Comparison of ENCODE assay signal across 28 cellular contexts in the genomic region with DNA sequence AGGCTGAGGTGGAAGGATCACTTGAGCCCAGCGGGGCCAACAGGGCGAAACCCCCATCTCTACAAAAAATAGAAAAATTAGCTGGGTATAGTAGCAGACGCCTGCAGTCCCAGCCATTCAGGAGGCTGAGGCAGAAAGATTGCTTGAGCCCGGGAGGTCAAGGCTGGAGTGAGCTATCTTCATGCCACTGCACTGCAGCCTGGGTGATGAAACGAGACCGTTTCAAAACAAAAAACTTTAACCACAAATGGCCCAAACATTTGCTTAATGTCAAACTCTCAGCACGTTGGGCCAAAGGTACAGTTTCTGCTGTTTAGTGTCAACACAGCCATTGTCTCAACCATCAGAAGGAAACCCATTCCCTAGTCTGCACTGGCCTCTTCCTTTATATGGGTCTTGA.
"Had no signal": no experiment of that assay in that cellular context is flagged by ENCODE, and none has a peak within 500 bp of the region (broad histone marks: within the 10 kb centered on the region; RNA-seq: fewer than 3 reads in every experiment).

No MANE protein-coding gene starts in this region.

- H3K27me3 ChIP-seq: adrenal gland, ascending aorta, breast epithelium, cardiac muscle cell, colonic mucosa, gastrocnemius medialis, heart left ventricle had no signal

- H3K4me3 ChIP-seq: adrenal gland, ascending aorta, breast epithelium, cardiac muscle cell, colonic mucosa, gastrocnemius medialis, heart left ventricle had no signal

- H3K27ac ChIP-seq: adrenal gland, ascending aorta, breast epithelium, cardiac muscle cell, colonic mucosa, foreskin keratinocyte, gastrocnemius medialis, heart left ventricle had no signal

- DNase-seq: activated CD4-positive, alpha-beta memory T cell treated with anti-CD3 and anti-CD28 coated beads for 36 hours; activated CD4-positive, alpha-beta T cell treated with anti-CD3 and anti-CD28 coated beads for 36 hours; activated CD4-positive, alpha-beta T cell treated with anti-CD3 and anti-CD28 coated beads, Interleukin-2, amount 10 ng/mL, durations not matched to agents 24 days and 14 days; activated CD4-positive, CD25-positive, alpha-beta regulatory T cell; activated CD4-positive, CD25-positive, alpha-beta regulatory T cell treated with anti-CD3 and anti-CD28 coated beads, Interleukin-2, amount 50 U/mL, for 72 hours; activated CD8-positive, alpha-beta memory T cell treated with anti-CD3 and anti-CD28 coated beads, Interleukin-2, amount 10 ng/mL, durations not matched to agents 7 days and 5 days; activated CD8-positive, alpha-beta memory T cell treated with anti-CD3 and anti-CD28 coated beads, Interleukin-2, amount 50 U/mL, for 4 hours; activated CD8-positive, alpha-beta T cell treated with anti-CD3 and anti-CD28 coated beads, Interleukin-2, amount 10 ng/mL, durations not matched to agents 7 days and 5 days; activated effector memory CD4-positive, alpha-beta T cell treated with anti-CD3 and anti-CD28 coated beads, Interleukin-2, amount 50 U/mL, for 16 hours; activated naive CD4-positive, alpha-beta T cell treated with anti-CD3 and anti-CD28 coated beads for 36 hours; activated naive CD8-positive, alpha-beta T cell treated with anti-CD3 and anti-CD28 coated beads for 36 hours; activated naive CD8-positive, alpha-beta T cell treated with anti-CD3 and anti-CD28 coated beads, Interleukin-2, amount 50 U/mL, for 24 hours; activated T-cell treated with anti-CD3 and anti-CD28 coated beads, Interleukin-2, amount 50 U/mL, for 1 hour; activated T-cell treated with anti-CD3 and anti-CD28 coated beads, Interleukin-2, amount 50 U/mL, for 48 hours; central memory CD4-positive, alpha-beta T cell; cerebellar nuclear complex; colonic mucosa; effector memory CD4-positive, alpha-beta T cell; endodermal cell; foreskin keratinocyte; gastrocnemius medialis; glutamatergic neuron; heart left ventricle; T-helper 2 cell had no signal

- H3K9me3 ChIP-seq: adrenal gland, ascending aorta, breast epithelium, colonic mucosa, gastrocnemius medialis, heart left ventricle had no signal

- H3K36me3 ChIP-seq: adrenal gland, ascending aorta, breast epithelium, colonic mucosa, gastrocnemius medialis had no signal

- H3K4me1 ChIP-seq: ascending aorta, breast epithelium, colonic mucosa, foreskin keratinocyte had no signal
